Comparison of ENCODE assay signal across 8 cellular contexts in genomic region chr1:32817159-32817814, GRCh38. TPM values are rescaled to one million over a fixed set of nuclear protein-coding genes. Genes with fewer than 3 reads are reported as not detected.
DNase-seq lines count a peak whose midpoint lies in the region; ATAC-seq, FAIRE-seq and TF ChIP-seq lines count a peak whose summit lies in the region.

S100PBP (plus strand) TSS chr1:32817653; CDS start chr1:32826100, 8,447 bp downstream.
YARS1 (minus strand) TSS chr1:32817358; CDS start chr1:32817244, 114 bp downstream.

- DNase-seq in GM12891 (ENCODE audit: insufficient read length, low spot score) (peak; percentile 92), NCI-H1436 treated with DMSO at 0.1 percent for 48 hours (lab: John Stamatoyannopoulos, UW) (peak; percentile 84), T-cell (peak; percentile 96 to 100 (median 99)), cardiac septum (ENCODE audit: low spot score) (peak; percentile 100), pons (ENCODE audit: low spot score) (peak; percentile 97), type B pancreatic cell (ENCODE audit: extremely low spot score, unreplicated experiment) (peak; percentile 100)

- H3K9me3 Mint-ChIP-seq in T-cell: no peaks in the 10 kb centered on the region
- no peaks in the 10 kb centered on the region for H3K9me3 Mint-ChIP-seq in type B pancreatic cell

- POLR2A ChIA-PET in T-cell (lab: Charles Lee): interaction anchor here (0.6 to 0.8 kb wide), 4 partner anchors 102 to 297 kb away, joined by 3 to 6 read pairs (median 4); no protein-coding TSS in a partner anchor

- H3K27me3 Mint-ChIP-seq in T-cell (no peaks in the 10 kb centered on the region), type B pancreatic cell (no peaks in the 10 kb centered on the region)

- H3K27ac Mint-ChIP-seq in T-cell: peak within 1 kb of the TSS; percentile 85 to 94
- H3K27ac Mint-ChIP-seq in type B pancreatic cell: peak within 1 kb of the TSS; percentile 98

- H3K4me3 Mint-ChIP-seq in T-cell: peak within 1 kb of the TSS; percentile 96 to 99 (median 97)
- H3K4me3 Mint-ChIP-seq in type B pancreatic cell: peak within 1 kb of the TSS; percentile 99

- no peak for TF ChIP-seq CTCF in type B pancreatic cell (conservative IDR thresholded peaks at IDR 0.05)

- peak within 1 kb of the TSS; percentile 82 for H3K27ac ChIP-seq in adipose tissue (ENCODE audit: low read depth, low read length)

- H3K36me3 Mint-ChIP-seq in T-cell (peaks cover 27% of the 10 kb centered on the region), type B pancreatic cell (peaks cover 5% of the 10 kb centered on the region)

- WGBS in adipose tissue, 3 donors: 0 to 1% (median 0%) methylated on average over 48 to 55 of the region's 55 CpGs

- peak; percentile 96 for FAIRE-seq in GM12891 (lab: Jason Lieb, UNC)

- peaks cover 61 to 65% (median 65%) of the 10 kb centered on the region in 3 donors for H3K4me1 Mint-ChIP-seq in T-cell
- peaks cover 31% of the 10 kb centered on the region for H3K4me1 Mint-ChIP-seq in type B pancreatic cell (ENCODE audit: unreplicated experiment)

- TF ChIP-seq POLR2A in GM12891 (IDR thresholded peaks at IDR 0.05; ENCODE audit: low read depth, low read length): peak; percentile 53; the same call in 1 of the 2 replicates

- CTCF ChIA-PET in T-cell (lab: Charles Lee): interaction anchor here in 1 of 2 donors (0.7 kb wide), 1 partner anchor 25 kb away, joined by 5 read pairs; no protein-coding TSS in a partner anchor

- intact Hi-C loops in cardiac septum (cut with DNase I): loop anchor here (2.0 to 5.0 kb wide), 2 partner anchors 55 to 166 kb away; partner anchors contain the start of genes FNDC5, RBBP4 and ZBTB8OS

- peak; percentile 91 for ATAC-seq in HG02840 (IDR thresholded peaks at IDR 0.05; ENCODE audit: low FRiP score, unreplicated experiment)
- ATAC-seq in T-cell (replicated peaks in 1 of 4): peak; percentile 94 to 96 (median 95)

TF ChIP-seq in GM12891, 5 proteins besides CTCF, POLR2A, EP300 and RAD21:
- TF ChIP-seq POU2F2 (IDR thresholded peaks at IDR 0.05; ENCODE audit: low read depth, low read length) (no peak; the same call in 1 of the 2 replicates), TAF1 (IDR thresholded peaks at IDR 0.05; ENCODE audit: low read depth, low read length) (peak; percentile 54; the same call in 1 of the 2 replicates), POLR2AphosphoS5 (IDR thresholded peaks at IDR 0.05; ENCODE audit: low read depth, low read length) (peak; percentile 70), SPI1 (IDR thresholded peaks at IDR 0.05; ENCODE audit: low read depth, low read length) (no peak), PAX5 (IDR thresholded peaks at IDR 0.05; ENCODE audit: insufficient read depth, low read length, severe bottlenecking) (peak; percentile 82)

RNA-seq across cellular contexts. Expression of gene S100PBP, which starts in this region (rescaled TPM):
- polyA plus RNA-seq in GM12891 (2012; ENCODE audit: low read depth, missing spikeins): 19.2 TPM
- 10 to 100 TPM; 46.6 to 77.6 (median 63.6) TPM for total RNA-seq in T-cell
- polyA plus RNA-seq in adipose tissue: 10 to 100 TPM in 1 of 3 donors, 1 to 10 TPM in 2; 2.9 to 11.7 (median 8.7) TPM
- total RNA-seq in cardiac septum: 12.5 TPM
- total RNA-seq in type B pancreatic cell (ENCODE audit: low replicate concordance): 27.0 and 53.8 TPM in 2 replicates

RNA-seq across cellular contexts. Expression of gene YARS1, which starts in this region (rescaled TPM):
- 86.4 TPM for polyA plus RNA-seq in GM12891 (2012; ENCODE audit: low read depth, missing spikeins)
- total RNA-seq in T-cell (100 to 1,000 TPM in 3 of 5 donors, 10 to 100 TPM in 2; 88.9 to 197 (median 172) TPM), cardiac septum (27.8 TPM), type B pancreatic cell (ENCODE audit: low replicate concordance) (83.7 and 103 TPM in 2 replicates)
- 10 to 100 TPM; 22.5 to 63.1 (median 35.5) TPM for polyA plus RNA-seq in adipose tissue

Comparison
In these comparisons a context has a peak if more than half of its experiments do, and no peak if none do; other contexts are left out.
1. Peak in every context shown above with its lines: DNase-seq, ATAC-seq and H3K27ac ChIP-seq.